23 cellular contexts compared by ENCODE assay signal in genomic region chr9:133891741-133892140, GRCh38.
"Had no signal": no experiment of that assay in that cellular context is flagged by ENCODE, and none has a peak within 500 bp of the region (broad histone marks: within the 10 kb centered on the region; RNA-seq: fewer than 3 reads in every experiment).

No MANE protein-coding gene starts in this region.

- H3K4me3 Mint-ChIP-seq: naive thymus-derived CD8-positive, alpha-beta T cell; stimulated activated naive B cell treated with anti-CD40 and anti-IgM and Interleukin-4, amounts not matched to agents 10 μg/mL and 1 μg/mL and 100 μg/mL, for 72 hours had no signal

- H3K27ac ChIP-seq: lower lobe of right lung, prostate gland, sigmoid colon, spleen, stomach, testis, thyroid gland, upper lobe of left lung, vagina had no signal

- ATAC-seq: left cardiac atrium; left ventricle myocardium superior; lower lobe of right lung; naive thymus-derived CD8-positive, alpha-beta T cell; right cardiac atrium; stimulated activated naive B cell treated with anti-CD40 and anti-IgM and Interleukin-4, amounts not matched to agents 10 μg/mL and 1 μg/mL and 100 μg/mL, for 72 hours; stimulated activated naive CD8-positive, alpha-beta T cell treated with anti-CD3 and anti-CD28 coated beads, Interleukin-15, Interleukin-2, amounts not matched to agents 100 U/mL and 50 U/mL, for 24 hours had no signal

- H3K27me3 Mint-ChIP-seq: naive thymus-derived CD8-positive, alpha-beta T cell; stimulated activated naive B cell treated with anti-CD40 and anti-IgM and Interleukin-4, amounts not matched to agents 10 μg/mL and 1 μg/mL and 100 μg/mL, for 72 hours had no signal

- H3K36me3 Mint-ChIP-seq: naive thymus-derived CD8-positive, alpha-beta T cell had no signal

- H3K4me1 Mint-ChIP-seq: naive thymus-derived CD8-positive, alpha-beta T cell had no signal

- H3K9me3 Mint-ChIP-seq: naive thymus-derived CD8-positive, alpha-beta T cell; nephron; stimulated activated naive B cell treated with anti-CD40 and anti-IgM and Interleukin-4, amounts not matched to agents 10 μg/mL and 1 μg/mL and 100 μg/mL, for 72 hours had no signal

- DNase-seq: kidney glomerular epithelial cell; left cardiac atrium; left ventricle myocardium superior; lower lobe of right lung; mammary epithelial cell; mesenchymal stem cell; naive thymus-derived CD8-positive, alpha-beta T cell; nucleus accumbens; posterior cingulate gyrus; retina; right cardiac atrium; sigmoid colon; spleen; stimulated activated CD4-positive, alpha-beta T cell treated with anti-CD3 and anti-CD28 coated beads, Interleukin-4, amount 100 ng/mL, for 24 hours; stimulated activated naive B cell treated with anti-CD40 and anti-IgM and Interleukin-4, amounts not matched to agents 10 μg/mL and 1 μg/mL and 100 μg/mL, for 72 hours; stimulated activated naive CD8-positive, alpha-beta T cell treated with anti-CD3 and anti-CD28 coated beads, Interleukin-15, Interleukin-2, amounts not matched to agents 100 U/mL and 50 U/mL, for 24 hours; stomach; testis; thyroid gland; upper lobe of left lung had no signal

- H3K27ac Mint-ChIP-seq: naive thymus-derived CD8-positive, alpha-beta T cell had no signal
